In the genomic region with DNA sequence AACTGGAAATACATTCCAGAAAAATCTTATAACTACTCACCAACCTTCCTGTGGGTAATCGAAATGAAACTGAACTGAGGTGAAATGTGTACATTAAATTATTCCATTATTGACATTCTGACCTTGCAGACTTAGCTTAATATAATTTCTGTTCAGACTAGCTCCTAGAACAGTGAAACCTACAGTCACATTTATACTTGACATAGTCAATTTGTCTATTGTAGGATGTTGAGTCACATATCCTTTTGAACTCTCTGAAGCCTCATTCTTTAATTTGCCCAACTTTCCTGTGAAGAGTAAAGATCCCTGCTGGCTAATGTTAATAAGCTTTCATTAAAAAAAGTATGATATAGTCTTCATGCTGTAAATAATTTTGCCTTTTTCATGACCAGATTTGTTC, we compare ENCODE assay signal across 11 cellular contexts.
"Had no signal": no experiment of that assay in that cellular context is flagged by ENCODE, and none has a peak within 500 bp of the region (broad histone marks: within the 10 kb centered on the region; RNA-seq: fewer than 3 reads in every experiment).

No MANE protein-coding gene starts in this region.

- H3K27ac ChIP-seq: GM23248, HL-60 had no signal

- H3K36me3 ChIP-seq: HAP-1 had no signal

- H3K9me3 Mint-ChIP-seq: HFFc6 had no signal

- ATAC-seq: HCT116, HepG2, K562 had no signal

- H3K9me3 ChIP-seq: HAP-1 had no signal

- H3K27ac Mint-ChIP-seq: HFFc6 had no signal

- H3K4me3 Mint-ChIP-seq: HFFc6 had no signal

- DNase-seq: GM23248, GOT3, H7, HFFc6, IMR-90, KG1 had no signal

- H3K4me1 ChIP-seq: HAP-1 had no signal

- H3K4me3 ChIP-seq: GM23248, HAP-1, K562 had no signal
